ENCODE assay signal across 11 cellular contexts in genomic region chr11:62669420-62670161, GRCh38. TPM values are rescaled to one million over a fixed set of nuclear protein-coding genes. Genes with fewer than 3 reads are reported as not detected.
DNase-seq lines count a peak whose midpoint lies in the region; ATAC-seq and TF ChIP-seq lines count a peak whose summit lies in the region.
"Had no signal": no experiment of that assay in that cellular context is flagged by ENCODE, and none has a peak within 500 bp of the region (broad histone marks: within the 10 kb centered on the region; RNA-seq: fewer than 3 reads in every experiment).

No MANE protein-coding gene starts in this region.

- peak; percentile 61 for DNase-seq in DMS53 (lab: John Stamatoyannopoulos, UW)
- DNase-seq in DMS53 treated with DMSO at 0.1 percent for 48 hours (lab: John Stamatoyannopoulos, UW; ENCODE audit: unreplicated experiment): no peak
- DNase-seq in MG63: peak; percentile 33
- no peak for DNase-seq in adipocyte (ENCODE audit: low read depth)
- DNase-seq in neural crest cell (ENCODE audit: low read depth, low spot score): no peak
- DNase-seq in NCI-H2081 (lab: John Stamatoyannopoulos, UW): no peak
- DNase-seq: 8988T, NCI-H1105 treated with DMSO at 0.1 percent for 48 hours, upper lobe of right lung had no signal

- peaks cover 55% of the 10 kb centered on the region for H3K36me3 ChIP-seq in MG63
- H3K36me3 ChIP-seq in adipocyte (ENCODE audit: control insufficient read depth, insufficient read depth, low read length, severe bottlenecking): peaks cover 30% of the 10 kb centered on the region

- H3K9me3 Mint-ChIP-seq in neural crest cell: no peaks in the 10 kb centered on the region

- no peaks in the 10 kb centered on the region for H3K27me3 ChIP-seq in MG63
- H3K27me3 ChIP-seq in adipocyte (replicated peaks; ENCODE audit: control insufficient read depth, insufficient read depth, low read length): no peaks in the 10 kb centered on the region
- H3K27me3 ChIP-seq: upper lobe of right lung had no signal

- H3K4me3 Mint-ChIP-seq in neural crest cell: peak overlapping the region; percentile 100

- H3K36me3 Mint-ChIP-seq in neural crest cell (ENCODE audit: low read depth): peaks cover 16% of the 10 kb centered on the region

- no peak for ATAC-seq in HG02588 (IDR thresholded peaks at IDR 0.05; ENCODE audit: unreplicated experiment)
- no peak for ATAC-seq in GM21447 (IDR thresholded peaks at IDR 0.05; ENCODE audit: unreplicated experiment)
- ATAC-seq: upper lobe of right lung had no signal

- TF ChIP-seq CTCF in neural crest cell (conservative IDR thresholded peaks at IDR 0.05): no peak

- no peak overlapping the region for H3K27ac Mint-ChIP-seq in neural crest cell (ENCODE audit: unreplicated experiment)

- peaks cover 44% of the 10 kb centered on the region for H3K4me1 ChIP-seq in adipocyte (ENCODE audit: control insufficient read depth, insufficient read depth, low read length)

- no peaks in the 10 kb centered on the region for H3K9me3 ChIP-seq in MG63
- no peaks in the 10 kb centered on the region for H3K9me3 ChIP-seq in adipocyte (ENCODE audit: control insufficient read depth, low read length)
- H3K9me3 ChIP-seq: upper lobe of right lung had no signal

- peaks cover 60% of the 10 kb centered on the region for H3K4me1 Mint-ChIP-seq in neural crest cell

- peaks cover 6% of the 10 kb centered on the region for H3K27me3 Mint-ChIP-seq in neural crest cell (ENCODE audit: low read depth)

- H3K9ac ChIP-seq in adipocyte (ENCODE audit: low read length): peak overlapping the region; percentile 96

- H3K4me3 ChIP-seq in MG63: no peak overlapping the region
- H3K4me3 ChIP-seq in adipocyte (ENCODE audit: low read length): peak overlapping the region; percentile 92
- H3K4me3 ChIP-seq: upper lobe of right lung had no signal

RNA-seq across cellular contexts. Expression of gene UQCC3, which starts 1.9 kb away (rescaled TPM):
- 16.4 and 22.2 TPM in 2 replicates for total RNA-seq in MG63 (2014; rRNA removed; shearing (Covaris generic); ENCODE audit: low replicate concordance)
- total RNA-seq in neural crest cell: 15.0 and 15.6 TPM in 2 replicates

RNA-seq across cellular contexts. Expression of gene LBHD1, which starts 2.5 kb away (rescaled TPM):
- total RNA-seq in MG63 (2014; rRNA removed; shearing (Covaris generic); ENCODE audit: low replicate concordance): 4.7 and 9.8 TPM in 2 replicates
- total RNA-seq in neural crest cell: 7.0 and 7.8 TPM in 2 replicates

RNA-seq across cellular contexts. Expression of gene CSKMT, which starts 4.5 kb away (rescaled TPM):
- 10.9 and 14.9 TPM in 2 replicates for total RNA-seq in MG63 (2014; rRNA removed; shearing (Covaris generic); ENCODE audit: low replicate concordance)
- total RNA-seq in neural crest cell: 57.0 and 60.0 TPM in 2 replicates

RNA-seq across cellular contexts. Expression of gene C11orf98, which starts 4.6 kb away (rescaled TPM):
- 64.8 and 73.5 TPM in 2 replicates for total RNA-seq in MG63 (2014; rRNA removed; shearing (Covaris generic); ENCODE audit: low replicate concordance)
- total RNA-seq in neural crest cell: 97.4 and 115 TPM in 2 replicates

RNA-seq across cellular contexts. Expression of gene UBXN1, which starts 9.3 kb away (rescaled TPM):
- 85.5 and 147 TPM in 2 replicates for total RNA-seq in MG63 (2014; rRNA removed; shearing (Covaris generic); ENCODE audit: low replicate concordance)
- total RNA-seq in neural crest cell: 103 and 113 TPM in 2 replicates

Comparison
In these comparisons a context has a peak if more than half of its experiments do, and no peak if none do; other contexts are left out.
1. DNase-seq: peak in DMS53 (single experiment) and MG63 (single experiment); none in DMS53 treated with DMSO at 0.1 percent for 48 hours (single experiment), adipocyte (single experiment), neural crest cell (single experiment) and NCI-H2081 (0 of 2).